36 cellular contexts compared by ENCODE assay signal in genomic region chr4:150923945-150924344, GRCh38.
"Had no signal": no experiment of that assay in that cellular context is flagged by ENCODE, and none has a peak within 500 bp of the region (broad histone marks: within the 10 kb centered on the region; RNA-seq: fewer than 3 reads in every experiment).

No MANE protein-coding gene starts in this region.

- H3K9me3 ChIP-seq: ascending aorta had no signal

- H3K27ac ChIP-seq: ascending aorta, cardiac muscle cell, VCaP had no signal

- ATAC-seq: activated CD4-positive, alpha-beta T cell treated with anti-CD3 and anti-CD28 coated beads for 36 hours; activated CD4-positive, CD25-positive, alpha-beta regulatory T cell treated with anti-CD3 and anti-CD28 coated beads, Interleukin-2, amount 50 U/mL, for 24 hours; activated CD8-positive, alpha-beta memory T cell treated with anti-CD3 and anti-CD28 coated beads, Interleukin-2, amount 10 ng/mL, durations not matched to agents 7 days and 5 days; activated CD8-positive, alpha-beta T cell treated with anti-CD3 and anti-CD28 coated beads, Interleukin-2, amount 10 ng/mL, durations not matched to agents 7 days and 5 days; activated naive CD8-positive, alpha-beta T cell treated with anti-CD3 and anti-CD28 coated beads, Interleukin-2, amount 50 U/mL, for 24 hours; T-helper 17 cell had no signal

- H3K4me1 Mint-ChIP-seq: activated CD4-positive, alpha-beta memory T cell treated with anti-CD3 and anti-CD28 coated beads, Interleukin-2, amount 10 ng/mL, durations not matched to agents 7 days and 5 days; activated CD4-positive, alpha-beta T cell treated with anti-CD3 and anti-CD28 coated beads for 36 hours; activated CD4-positive, alpha-beta T cell treated with anti-CD3 and anti-CD28 coated beads, Interleukin-2, amount 10 ng/mL, durations not matched to agents 7 days and 5 days; activated CD8-positive, alpha-beta memory T cell treated with anti-CD3 and anti-CD28 coated beads, Interleukin-2, amount 10 ng/mL, durations not matched to agents 7 days and 5 days; activated naive CD4-positive, alpha-beta T cell treated with anti-CD3 and anti-CD28 coated beads, Interleukin-2, amount 10 ng/mL, durations not matched to agents 7 days and 5 days; activated naive CD4-positive, alpha-beta T cell treated with anti-CD3 and anti-CD28 coated beads, Interleukin-2, amount 50 U/mL, for 24 hours; activated naive CD8-positive, alpha-beta T cell treated with anti-CD3 and anti-CD28 coated beads, Interleukin-2, amount 10 ng/mL, durations not matched to agents 7 days and 5 days; activated naive CD8-positive, alpha-beta T cell treated with anti-CD3 and anti-CD28 coated beads, Interleukin-2, amount 50 U/mL, for 24 hours; brain; central memory CD8-positive, alpha-beta T cell had no signal

- H3K27ac Mint-ChIP-seq: activated CD4-positive, alpha-beta memory T cell treated with anti-CD3 and anti-CD28 coated beads, Interleukin-2, amount 10 ng/mL, durations not matched to agents 7 days and 5 days; activated CD4-positive, alpha-beta T cell treated with anti-CD3 and anti-CD28 coated beads for 36 hours; activated CD4-positive, alpha-beta T cell treated with anti-CD3 and anti-CD28 coated beads, Interleukin-2, amount 10 ng/mL, durations not matched to agents 7 days and 5 days; activated CD8-positive, alpha-beta memory T cell treated with anti-CD3 and anti-CD28 coated beads, Interleukin-2, amount 10 ng/mL, durations not matched to agents 7 days and 5 days; activated CD8-positive, alpha-beta T cell treated with anti-CD3 and anti-CD28 coated beads, Interleukin-2, amount 10 ng/mL, durations not matched to agents 7 days and 5 days; activated naive CD4-positive, alpha-beta T cell treated with anti-CD3 and anti-CD28 coated beads, Interleukin-2, amount 50 U/mL, for 24 hours; activated naive CD8-positive, alpha-beta T cell; activated naive CD8-positive, alpha-beta T cell treated with anti-CD3 and anti-CD28 coated beads, Interleukin-2, amount 10 ng/mL, durations not matched to agents 7 days and 5 days; activated naive CD8-positive, alpha-beta T cell treated with anti-CD3 and anti-CD28 coated beads, Interleukin-2, amount 50 U/mL, for 24 hours; activated T-cell treated with anti-CD3 and anti-CD28 coated beads, Interleukin-2, amount 50 U/mL, for 24 hours; activated T-helper 2 cell treated with anti-CD3 and anti-CD28 coated beads, Interferon-gamma antibody, Interleukin-2, Interleukin-4, amounts not matched to agents 10 μg/mL and 5 μg/mL and 100 μg/mL, durations not matched to agents 14 hours and 24 hours and 36 hours; brain; T-helper 17 cell had no signal

- H3K27me3 Mint-ChIP-seq: activated CD4-positive, alpha-beta memory T cell treated with anti-CD3 and anti-CD28 coated beads, Interleukin-2, amount 10 ng/mL, durations not matched to agents 7 days and 5 days; activated CD4-positive, alpha-beta T cell treated with anti-CD3 and anti-CD28 coated beads for 36 hours; activated CD4-positive, alpha-beta T cell treated with anti-CD3 and anti-CD28 coated beads, Interleukin-2, amount 10 ng/mL, durations not matched to agents 7 days and 5 days; activated CD8-positive, alpha-beta memory T cell treated with anti-CD3 and anti-CD28 coated beads, Interleukin-2, amount 10 ng/mL, durations not matched to agents 7 days and 5 days; activated naive CD4-positive, alpha-beta T cell treated with anti-CD3 and anti-CD28 coated beads, Interleukin-2, amount 10 ng/mL, durations not matched to agents 7 days and 5 days; activated naive CD4-positive, alpha-beta T cell treated with anti-CD3 and anti-CD28 coated beads, Interleukin-2, amount 50 U/mL, for 24 hours; activated naive CD8-positive, alpha-beta T cell; activated naive CD8-positive, alpha-beta T cell treated with anti-CD3 and anti-CD28 coated beads, Interleukin-2, amount 10 ng/mL, durations not matched to agents 7 days and 5 days; activated naive CD8-positive, alpha-beta T cell treated with anti-CD3 and anti-CD28 coated beads, Interleukin-2, amount 50 U/mL, for 24 hours; activated T-cell treated with anti-CD3 and anti-CD28 coated beads, Interleukin-2, amount 50 U/mL, for 24 hours; brain; central memory CD8-positive, alpha-beta T cell; T-helper 17 cell had no signal

- H3K4me1 ChIP-seq: ascending aorta had no signal

- H3K9me3 Mint-ChIP-seq: activated CD4-positive, alpha-beta memory T cell treated with anti-CD3 and anti-CD28 coated beads, Interleukin-2, amount 10 ng/mL, durations not matched to agents 7 days and 5 days; activated CD4-positive, alpha-beta T cell treated with anti-CD3 and anti-CD28 coated beads, Interleukin-2, amount 10 ng/mL, durations not matched to agents 7 days and 5 days; activated naive CD4-positive, alpha-beta T cell treated with anti-CD3 and anti-CD28 coated beads, Interleukin-2, amount 10 ng/mL, durations not matched to agents 7 days and 5 days; activated naive CD4-positive, alpha-beta T cell treated with anti-CD3 and anti-CD28 coated beads, Interleukin-2, amount 50 U/mL, for 24 hours; activated naive CD8-positive, alpha-beta T cell treated with anti-CD3 and anti-CD28 coated beads, Interleukin-2, amount 10 ng/mL, durations not matched to agents 7 days and 5 days; activated naive CD8-positive, alpha-beta T cell treated with anti-CD3 and anti-CD28 coated beads, Interleukin-2, amount 50 U/mL, for 24 hours; activated T-cell treated with anti-CD3 and anti-CD28 coated beads, Interleukin-2, amount 50 U/mL, for 24 hours; activated T-helper 2 cell treated with anti-CD3 and anti-CD28 coated beads, Interferon-gamma antibody, Interleukin-2, Interleukin-4, amounts not matched to agents 10 μg/mL and 5 μg/mL and 100 μg/mL, durations not matched to agents 14 hours and 24 hours and 36 hours; brain; central memory CD8-positive, alpha-beta T cell had no signal

- H3K4me3 ChIP-seq: ascending aorta, cardiac muscle cell had no signal

- H3K27me3 ChIP-seq: ascending aorta, cardiac muscle cell had no signal

- H3K4me3 Mint-ChIP-seq: activated CD4-positive, alpha-beta memory T cell treated with anti-CD3 and anti-CD28 coated beads, Interleukin-2, amount 10 ng/mL, durations not matched to agents 7 days and 5 days; activated CD4-positive, alpha-beta T cell treated with anti-CD3 and anti-CD28 coated beads for 36 hours; activated CD4-positive, alpha-beta T cell treated with anti-CD3 and anti-CD28 coated beads, Interleukin-2, amount 10 ng/mL, durations not matched to agents 7 days and 5 days; activated CD8-positive, alpha-beta memory T cell treated with anti-CD3 and anti-CD28 coated beads, Interleukin-2, amount 10 ng/mL, durations not matched to agents 7 days and 5 days; activated CD8-positive, alpha-beta T cell treated with anti-CD3 and anti-CD28 coated beads, Interleukin-2, amount 10 ng/mL, durations not matched to agents 7 days and 5 days; activated naive CD4-positive, alpha-beta T cell treated with anti-CD3 and anti-CD28 coated beads, Interleukin-2, amount 10 ng/mL, durations not matched to agents 7 days and 5 days; activated naive CD4-positive, alpha-beta T cell treated with anti-CD3 and anti-CD28 coated beads, Interleukin-2, amount 50 U/mL, for 24 hours; activated naive CD8-positive, alpha-beta T cell; activated naive CD8-positive, alpha-beta T cell treated with anti-CD3 and anti-CD28 coated beads, Interleukin-2, amount 10 ng/mL, durations not matched to agents 7 days and 5 days; activated naive CD8-positive, alpha-beta T cell treated with anti-CD3 and anti-CD28 coated beads, Interleukin-2, amount 50 U/mL, for 24 hours; activated T-cell treated with anti-CD3 and anti-CD28 coated beads, Interleukin-2, amount 50 U/mL, for 24 hours; brain; central memory CD8-positive, alpha-beta T cell; T-helper 17 cell had no signal

- FAIRE-seq: bronchial epithelial cell, TTC549 had no signal

- DNase-seq: activated CD4-positive, alpha-beta memory T cell treated with anti-CD3 and anti-CD28 coated beads, Interleukin-2, amount 10 ng/mL, durations not matched to agents 7 days and 5 days; activated CD4-positive, alpha-beta T cell treated with anti-CD3 and anti-CD28 coated beads for 1 hour; activated CD4-positive, alpha-beta T cell treated with anti-CD3 and anti-CD28 coated beads for 36 hours; activated CD4-positive, alpha-beta T cell treated with anti-CD3 and anti-CD28 coated beads for 48 hours; activated CD4-positive, alpha-beta T cell treated with anti-CD3 and anti-CD28 coated beads, Interleukin-2, amount 10 ng/mL, durations not matched to agents 7 days and 5 days; activated CD4-positive, alpha-beta T cell treated with anti-CD3 and anti-CD28 coated beads, Interleukin-2, amount 50 U/mL, for 48 hours; activated CD4-positive, CD25-positive, alpha-beta regulatory T cell; activated CD8-positive, alpha-beta memory T cell treated with anti-CD3 and anti-CD28 coated beads for 24 hours; activated CD8-positive, alpha-beta memory T cell treated with anti-CD3 and anti-CD28 coated beads, Interleukin-2, amount 10 ng/mL, durations not matched to agents 7 days and 5 days; activated CD8-positive, alpha-beta memory T cell treated with anti-CD3 and anti-CD28 coated beads, Interleukin-2, amount 50 U/mL, for 48 hours; activated CD8-positive, alpha-beta T cell treated with anti-CD3 and anti-CD28 coated beads, Interleukin-2, amount 10 ng/mL, durations not matched to agents 7 days and 5 days; activated effector memory CD4-positive, alpha-beta T cell treated with Interleukin-2 at 50 U/mL for 16 hours; activated gamma-delta T cell; activated naive CD4-positive, alpha-beta T cell treated with anti-CD3 and anti-CD28 coated beads, Interleukin-2, amount 10 ng/mL, durations not matched to agents 7 days and 5 days; activated naive CD4-positive, alpha-beta T cell treated with Interleukin-2 at 50 U/mL for 16 hours; activated naive CD8-positive, alpha-beta T cell treated with anti-CD3 and anti-CD28 coated beads, Interleukin-2, amount 10 ng/mL, durations not matched to agents 7 days and 5 days; activated naive CD8-positive, alpha-beta T cell treated with anti-CD3 and anti-CD28 coated beads, Interleukin-2, amount 50 U/mL, for 24 hours; activated T-cell treated with anti-CD3 and anti-CD28 coated beads, Interleukin-2, amount 50 U/mL, for 24 hours; activated T-cell treated with anti-CD3 and anti-CD28 coated beads, Interleukin-2, amount 50 U/mL, for 48 hours; amygdala; anterior cingulate cortex; caudate nucleus; cerebellar nuclear complex; T-helper 17 cell; T1000 had no signal
